In the genomic region with DNA sequence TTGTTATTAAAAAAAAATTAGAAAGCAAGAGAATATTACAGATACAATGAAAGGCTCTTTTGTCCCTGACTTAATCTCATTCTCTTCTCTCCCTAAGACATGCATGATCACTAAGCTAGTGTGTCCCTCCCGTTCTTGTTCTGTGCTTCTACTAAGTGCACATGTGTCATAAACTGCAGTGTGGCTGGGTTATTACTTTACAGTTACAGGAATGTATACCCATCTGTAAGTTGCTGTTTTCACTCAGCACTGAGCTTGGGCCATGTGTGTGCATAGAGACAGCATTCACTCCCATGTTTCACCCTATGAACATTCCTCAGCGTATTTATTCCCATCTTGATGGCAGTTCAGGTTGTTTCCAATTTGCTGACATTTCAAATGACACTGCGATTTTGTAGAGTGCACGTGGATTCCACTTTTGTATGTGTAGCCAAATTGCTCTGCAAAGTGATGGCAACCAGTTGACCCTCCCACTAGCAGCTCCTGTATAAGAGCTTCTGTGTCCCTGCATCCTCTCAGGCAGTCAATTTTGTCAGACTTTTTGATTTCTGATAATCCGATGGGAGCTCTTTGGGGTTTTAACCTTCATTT, we compare ENCODE assay signal across 29 cellular contexts.
DNase-seq lines count a peak whose midpoint lies in the region; ATAC-seq and TF ChIP-seq lines count a peak whose summit lies in the region.
"Had no signal": no experiment of that assay in that cellular context is flagged by ENCODE, and none has a peak within 500 bp of the region (broad histone marks: within the 10 kb centered on the region; RNA-seq: fewer than 3 reads in every experiment).

No MANE protein-coding gene starts in this region.

- H3K4me3 Mint-ChIP-seq in memory B cell: peak overlapping the region; percentile 66
- no peak overlapping the region for H3K4me3 Mint-ChIP-seq in activated T-helper 2 cell treated with anti-CD3 and anti-CD28 coated beads, Interferon-gamma antibody, Interleukin-2, Interleukin-4, amounts not matched to agents 10 μg/mL and 5 μg/mL and 100 μg/mL, durations not matched to agents 14 hours and 24 hours and 36 hours (ENCODE audit: low read depth)
- H3K4me3 Mint-ChIP-seq: activated naive CD8-positive, alpha-beta T cell treated with anti-CD3 and anti-CD28 coated beads for 36 hours; CD4-positive, CD25-positive, alpha-beta regulatory T cell; H9 had no signal

- 75 to 81% (median 77%) methylated on average over 5 of the region's 5 CpGs for WGBS in psoas muscle, 3 donors

- H3K9me3 ChIP-seq in psoas muscle: no peaks in the 10 kb centered on the region
- H3K9me3 ChIP-seq: colonic mucosa, neutrophil, right lobe of liver had no signal

- no peak overlapping the region for H3K4me3 ChIP-seq in psoas muscle
- H3K4me3 ChIP-seq: colonic mucosa, right lobe of liver, SJCRH30 had no signal

- peaks cover 4% of the 10 kb centered on the region for H3K36me3 Mint-ChIP-seq in memory B cell
- no peaks in the 10 kb centered on the region for H3K36me3 Mint-ChIP-seq in activated T-helper 2 cell treated with anti-CD3 and anti-CD28 coated beads, Interferon-gamma antibody, Interleukin-2, Interleukin-4, amounts not matched to agents 10 μg/mL and 5 μg/mL and 100 μg/mL, durations not matched to agents 14 hours and 24 hours and 36 hours (ENCODE audit: low read depth)
- H3K36me3 Mint-ChIP-seq: activated naive CD8-positive, alpha-beta T cell treated with anti-CD3 and anti-CD28 coated beads for 36 hours; CD4-positive, CD25-positive, alpha-beta regulatory T cell had no signal

- peak; percentile 4 for DNase-seq in GDM1 (lab: John Stamatoyannopoulos, UW)
- DNase-seq in Kasumi-1 (lab: John Stamatoyannopoulos, UW): peak; percentile 22 to 39
- DNase-seq in OCI-M1 (lab: John Stamatoyannopoulos, UW): peak; percentile 20
- no peak for DNase-seq in memory B cell (ENCODE audit: low spot score in 2 of 2)
- no peak for DNase-seq in psoas muscle
- no peak for DNase-seq in activated T-helper 2 cell treated with anti-CD3 and anti-CD28 coated beads, Interferon-gamma antibody, Interleukin-2, Interleukin-4, amounts not matched to agents 10 μg/mL and 5 μg/mL and 100 μg/mL, durations not matched to agents 14 hours and 24 hours and 36 hours (ENCODE audit: low spot score)
- DNase-seq: activated CD8-positive, alpha-beta T cell treated with anti-CD3 and anti-CD28 coated beads, Interleukin-2, amount 10 ng/mL, durations not matched to agents 7 days and 5 days; activated effector memory CD4-positive, alpha-beta T cell treated with anti-CD3 and anti-CD28 coated beads, Interleukin-2, amount 50 U/mL, for 16 hours; activated naive CD8-positive, alpha-beta T cell treated with anti-CD3 and anti-CD28 coated beads for 36 hours; aorta; CD4-positive, CD25-positive, alpha-beta regulatory T cell; colonic mucosa; effector CD8-positive, alpha-beta T cell; EL; H9; head of caudate nucleus; IMR-90; left cardiac atrium; mammary epithelial cell; NCI-H1694; NCI-H2171 treated with DMSO at 0.1 percent for 48 hours; NCI-H524 treated with DMSO at 0.1 percent for 48 hours; right lobe of liver; stimulated activated CD4-positive, alpha-beta T cell treated with anti-CD3 and anti-CD28 coated beads, Interleukin-4, amount 100 ng/mL, for 1 hour; T-helper 1 cell had no signal

- H3K27me3 Mint-ChIP-seq in memory B cell: no peaks in the 10 kb centered on the region
- H3K27me3 Mint-ChIP-seq in activated T-helper 2 cell treated with anti-CD3 and anti-CD28 coated beads, Interferon-gamma antibody, Interleukin-2, Interleukin-4, amounts not matched to agents 10 μg/mL and 5 μg/mL and 100 μg/mL, durations not matched to agents 14 hours and 24 hours and 36 hours (ENCODE audit: low read depth): peaks cover 4% of the 10 kb centered on the region

- ATAC-seq in memory B cell (ENCODE audit: low read depth) (no peak), psoas muscle (no peak), GM18907 (IDR thresholded peaks at IDR 0.05; ENCODE audit: unreplicated experiment) (no peak), GM19467 (IDR thresholded peaks at IDR 0.05; ENCODE audit: unreplicated experiment) (no peak)
- ATAC-seq: activated CD8-positive, alpha-beta T cell treated with anti-CD3 and anti-CD28 coated beads, Interleukin-2, amount 10 ng/mL, durations not matched to agents 7 days and 5 days; left cardiac atrium had no signal

- H3K27ac Mint-ChIP-seq in memory B cell: peak overlapping the region; percentile 82
- no peak overlapping the region for H3K27ac Mint-ChIP-seq in activated T-helper 2 cell treated with anti-CD3 and anti-CD28 coated beads, Interferon-gamma antibody, Interleukin-2, Interleukin-4, amounts not matched to agents 10 μg/mL and 5 μg/mL and 100 μg/mL, durations not matched to agents 14 hours and 24 hours and 36 hours
- H3K27ac Mint-ChIP-seq: activated CD8-positive, alpha-beta T cell treated with anti-CD3 and anti-CD28 coated beads, Interleukin-2, amount 10 ng/mL, durations not matched to agents 7 days and 5 days; activated naive CD8-positive, alpha-beta T cell treated with anti-CD3 and anti-CD28 coated beads for 36 hours; H9 had no signal

- peaks cover 2% of the 10 kb centered on the region for H3K9me3 Mint-ChIP-seq in memory B cell
- peaks cover 4% of the 10 kb centered on the region for H3K9me3 Mint-ChIP-seq in activated T-helper 2 cell treated with anti-CD3 and anti-CD28 coated beads, Interferon-gamma antibody, Interleukin-2, Interleukin-4, amounts not matched to agents 10 μg/mL and 5 μg/mL and 100 μg/mL, durations not matched to agents 14 hours and 24 hours and 36 hours

- no peaks in the 10 kb centered on the region for H3K4me1 ChIP-seq in psoas muscle
- H3K4me1 ChIP-seq: colonic mucosa, right lobe of liver had no signal

- no peak for TF ChIP-seq CTCF in psoas muscle (IDR thresholded peaks at IDR 0.05)

- H3K36me3 ChIP-seq in psoas muscle (ENCODE audit: insufficient read depth in 1 of 2, low read depth in 1 of 2): no peaks in the 10 kb centered on the region
- H3K36me3 ChIP-seq: colonic mucosa, neutrophil, right lobe of liver, SJCRH30 had no signal

- intact Hi-C loops in psoas muscle (cut with DNase I): no loop called here
- intact Hi-C loops in activated T-helper 2 cell treated with anti-CD3 and anti-CD28 coated beads, Interferon-gamma antibody, Interleukin-2, Interleukin-4, amounts not matched to agents 10 μg/mL and 5 μg/mL and 100 μg/mL, durations not matched to agents 14 hours and 24 hours and 36 hours (cut with micrococcal nuclease): no loop called here

- H3K27me3 ChIP-seq in psoas muscle (ENCODE audit: insufficient read depth in 3 of 3, low read length in 2 of 3): no peaks in the 10 kb centered on the region
- H3K27me3 ChIP-seq: colonic mucosa, neutrophil, right lobe of liver, SJCRH30 had no signal

- H3K27ac ChIP-seq in psoas muscle: no peak overlapping the region
- H3K27ac ChIP-seq: colonic mucosa, neutrophil, right lobe of liver, SJCRH30 had no signal

- H3K4me1 Mint-ChIP-seq in memory B cell: peaks cover 37% of the 10 kb centered on the region
- no peaks in the 10 kb centered on the region for H3K4me1 Mint-ChIP-seq in activated T-helper 2 cell treated with anti-CD3 and anti-CD28 coated beads, Interferon-gamma antibody, Interleukin-2, Interleukin-4, amounts not matched to agents 10 μg/mL and 5 μg/mL and 100 μg/mL, durations not matched to agents 14 hours and 24 hours and 36 hours (ENCODE audit: low read depth)
- H3K4me1 Mint-ChIP-seq: activated naive CD8-positive, alpha-beta T cell treated with anti-CD3 and anti-CD28 coated beads for 36 hours; CD4-positive, CD25-positive, alpha-beta regulatory T cell; H9 had no signal

Comparison
In these comparisons a context has a peak if more than half of its experiments do, and no peak if none do; other contexts are left out.
1. DNase-seq: peak in GDM1 (single experiment), Kasumi-1 (2 of 2) and OCI-M1 (single experiment); none in memory B cell (0 of 2), psoas muscle (0 of 2) and activated T-helper 2 cell treated with anti-CD3 and anti-CD28 coated beads, Interferon-gamma antibody, Interleukin-2, Interleukin-4, amounts not matched to agents 10 μg/mL and 5 μg/mL and 100 μg/mL, durations not matched to agents 14 hours and 24 hours and 36 hours (single experiment).